In the genomic region with DNA sequence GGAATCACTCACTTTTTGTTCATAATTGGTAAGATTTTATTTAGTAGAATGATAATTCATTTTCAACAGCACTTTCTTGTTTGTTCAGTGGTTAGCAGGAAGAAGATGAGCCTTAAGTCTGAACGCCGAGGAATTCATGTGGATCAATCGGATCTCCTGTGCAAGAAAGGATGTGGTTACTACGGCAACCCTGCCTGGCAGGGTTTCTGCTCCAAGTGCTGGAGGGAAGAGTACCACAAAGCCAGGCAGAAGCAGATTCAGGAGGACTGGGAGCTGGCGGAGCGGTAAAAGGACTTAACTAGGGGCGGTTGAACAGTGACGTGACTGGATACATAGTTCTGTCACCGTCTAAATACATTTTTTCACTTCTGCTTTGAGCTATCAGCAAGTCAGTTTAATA, we compare ENCODE assay signal across 13 cellular contexts.
"Had no signal": no experiment of that assay in that cellular context is flagged by ENCODE, and none has a peak within 500 bp of the region (broad histone marks: within the 10 kb centered on the region; RNA-seq: fewer than 3 reads in every experiment).

No MANE protein-coding gene starts in this region.

- H3K4me1 ChIP-seq: testis had no signal

- H3K27ac ChIP-seq: cardiac muscle cell, ovary, testis had no signal

- H3K27me3 ChIP-seq: cardiac muscle cell, ovary, testis had no signal

- H3K9me3 ChIP-seq: ovary, testis had no signal

- H3K9me3 Mint-ChIP-seq: activated CD4-positive, alpha-beta memory T cell treated with anti-CD3 and anti-CD28 coated beads for 36 hours; activated naive CD8-positive, alpha-beta T cell treated with anti-CD3 and anti-CD28 coated beads for 36 hours; natural killer cell treated with Interleukin-12 subunit alpha and Interleukin-12 subunit beta and Interleukin-15 and Interleukin-18, amount 100 ng/mL, for 72 hours; stimulated activated naive CD8-positive, alpha-beta T cell treated with anti-CD3 and anti-CD28 coated beads, Interleukin-15, amount 100 ng/mL, for 72 hours had no signal

- DNase-seq: activated CD4-positive, alpha-beta memory T cell treated with anti-CD3 and anti-CD28 coated beads for 36 hours; activated CD4-positive, CD25-positive, alpha-beta regulatory T cell treated with anti-CD3 and anti-CD28 coated beads, Interleukin-2, amount 50 U/mL, for 72 hours; activated gamma-delta T cell treated with Interleukin-2 at 50 U/mL for 16 hours; activated naive CD8-positive, alpha-beta T cell treated with anti-CD3 and anti-CD28 coated beads for 36 hours; activated T-cell treated with anti-CD3 and anti-CD28 coated beads, Interleukin-2, amount 50 U/mL, for 48 hours; mammary epithelial cell; ovary; stimulated activated CD4-positive, alpha-beta T cell treated with anti-CD3 and anti-CD28 coated beads, Interleukin-15, amount 100 ng/mL, for 24 hours; stimulated activated CD4-positive, alpha-beta T cell treated with anti-CD3 and anti-CD28 coated beads, Interleukin-4, amount 100 ng/mL, for 24 hours; stimulated activated naive CD8-positive, alpha-beta T cell treated with anti-CD3 and anti-CD28 coated beads, Interleukin-15, amount 100 ng/mL, for 72 hours; testis had no signal

- H3K27ac Mint-ChIP-seq: activated CD4-positive, alpha-beta memory T cell treated with anti-CD3 and anti-CD28 coated beads for 36 hours; activated naive CD8-positive, alpha-beta T cell treated with anti-CD3 and anti-CD28 coated beads for 36 hours; stimulated activated naive CD8-positive, alpha-beta T cell treated with anti-CD3 and anti-CD28 coated beads, Interleukin-15, amount 100 ng/mL, for 72 hours had no signal

- H3K4me3 ChIP-seq: cardiac muscle cell, ovary, testis had no signal

- H3K36me3 ChIP-seq: ovary had no signal

- H3K27me3 Mint-ChIP-seq: activated CD4-positive, alpha-beta memory T cell treated with anti-CD3 and anti-CD28 coated beads for 36 hours; activated naive CD8-positive, alpha-beta T cell treated with anti-CD3 and anti-CD28 coated beads for 36 hours; natural killer cell treated with Interleukin-12 subunit alpha and Interleukin-12 subunit beta and Interleukin-15 and Interleukin-18, amount 100 ng/mL, for 72 hours; stimulated activated naive CD8-positive, alpha-beta T cell treated with anti-CD3 and anti-CD28 coated beads, Interleukin-15, amount 100 ng/mL, for 72 hours had no signal

- H3K4me3 Mint-ChIP-seq: activated CD4-positive, alpha-beta memory T cell treated with anti-CD3 and anti-CD28 coated beads for 36 hours; activated naive CD8-positive, alpha-beta T cell treated with anti-CD3 and anti-CD28 coated beads for 36 hours; natural killer cell treated with Interleukin-12 subunit alpha and Interleukin-12 subunit beta and Interleukin-15 and Interleukin-18, amount 100 ng/mL, for 72 hours; stimulated activated naive CD8-positive, alpha-beta T cell treated with anti-CD3 and anti-CD28 coated beads, Interleukin-15, amount 100 ng/mL, for 72 hours had no signal
